In the genomic region with DNA sequence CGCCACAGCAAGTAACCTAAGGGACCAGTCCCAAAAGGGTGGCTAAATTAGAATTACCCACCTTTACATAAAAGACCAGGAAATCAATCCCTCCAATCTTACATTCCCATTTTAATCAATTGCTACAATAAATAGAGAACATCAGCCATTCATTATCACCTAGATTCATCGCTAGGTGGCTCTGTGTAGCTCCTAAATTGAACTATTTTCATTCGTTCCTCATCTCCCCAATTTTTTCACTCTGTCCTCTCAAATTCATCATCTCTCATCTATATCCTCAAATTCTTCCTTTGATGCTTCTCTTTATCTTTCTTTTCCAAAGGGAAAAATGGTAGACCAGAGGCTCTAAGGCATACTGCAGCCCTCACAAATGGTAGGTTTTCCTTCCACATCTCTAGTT, we compare ENCODE assay signal across 27 cellular contexts.
DNase-seq lines count a peak whose midpoint lies in the region; ATAC-seq and TF ChIP-seq lines count a peak whose summit lies in the region.
"Had no signal": no experiment of that assay in that cellular context is flagged by ENCODE, and none has a peak within 500 bp of the region (broad histone marks: within the 10 kb centered on the region; RNA-seq: fewer than 3 reads in every experiment).

No MANE protein-coding gene starts in this region.

- no peaks in the 10 kb centered on the region for H3K4me1 Mint-ChIP-seq in MCF 10A (ENCODE audit: insufficient read depth, unreplicated experiment)
- H3K4me1 Mint-ChIP-seq: activated B cell treated with CpG ODN at 0.5 μM for 24 hours; activated CD4-positive, alpha-beta T cell treated with anti-CD3 and anti-CD28 coated beads, Interleukin-2, amount 10 ng/mL, durations not matched to agents 7 days and 5 days; naive thymus-derived CD4-positive, alpha-beta T cell; stimulated activated naive B cell treated with anti-CD40 and anti-IgM and Interleukin-4, amounts not matched to agents 10 μg/mL and 1 μg/mL and 100 μg/mL, for 72 hours had no signal

- intact Hi-C loops in MCF 10A (cut with micrococcal nuclease) (loop anchor here (1.0 to 10.0 kb wide), 3 partner anchors 149 to 551 kb away; no protein-coding TSS in a partner anchor), mammary epithelial cell (cut with micrococcal nuclease) (no loop called here), OCI-LY7 (cut with micrococcal nuclease; ENCODE audit: unreplicated experiment) (no loop called here)

- H3K79me2 ChIP-seq in mammary epithelial cell (ENCODE audit: insufficient read depth, low read length) (no peaks in the 10 kb centered on the region), OCI-LY7 (ENCODE audit: insufficient read depth, low read depth, low read length) (no peaks in the 10 kb centered on the region)

- H3K36me3 Mint-ChIP-seq in MCF 10A (ENCODE audit: insufficient read depth, unreplicated experiment), result no peaks in the 10 kb centered on the region
- H3K36me3 Mint-ChIP-seq: activated naive CD4-positive, alpha-beta T cell treated with anti-CD3 and anti-CD28 coated beads, Interleukin-2, amount 50 U/mL, for 72 hours; naive thymus-derived CD4-positive, alpha-beta T cell; stimulated activated naive B cell treated with anti-CD40 and anti-IgM and Interleukin-4, amounts not matched to agents 10 μg/mL and 1 μg/mL and 100 μg/mL, for 72 hours had no signal

- H3K27me3 Mint-ChIP-seq in MCF 10A (ENCODE audit: insufficient read depth, unreplicated experiment), result peaks cover 10% of the 10 kb centered on the region

- DNase-seq in MCF 10A (ENCODE audit: unreplicated experiment), result peak; percentile 34
- no peak for DNase-seq in mammary epithelial cell
- no peak for DNase-seq in OCI-LY7 (ENCODE audit: low spot score)
- no peak for DNase-seq in fibroblast of villous mesenchyme (ENCODE audit: low read depth)
- DNase-seq in NCI-H2196 (lab: John Stamatoyannopoulos, UW; ENCODE audit: unreplicated experiment), result no peak
- DNase-seq in AG08395 (ENCODE audit: low spot score), result no peak
- DNase-seq in SJCRH30, result no peak
- DNase-seq: activated B cell treated with CpG ODN at 0.5 μM for 24 hours; activated CD4-positive, alpha-beta T cell treated with anti-CD3 and anti-CD28 coated beads, Interleukin-2, amount 10 ng/mL, durations not matched to agents 7 days and 5 days; activated effector memory CD4-positive, alpha-beta T cell treated with Interleukin-2 at 50 U/mL for 16 hours; activated T-cell treated with anti-CD3 and anti-CD28 coated beads, Interleukin-2, amount 50 U/mL, for 1 hour; AML-193; DMS153; gastrocnemius medialis; IMR-90; lower lobe of right lung; naive thymus-derived CD4-positive, alpha-beta T cell; NCI-H1048; NCI-H1694 treated with DMSO at 0.1 percent for 48 hours; NCI-H510A treated with DMSO at 0.1 percent for 48 hours; occipital lobe; stimulated activated CD4-positive, alpha-beta T cell treated with anti-CD3 and anti-CD28 coated beads, Interleukin-15, amount 100 ng/mL, for 24 hours; stimulated activated naive B cell treated with anti-CD40 and anti-IgM and Interleukin-4, amounts not matched to agents 10 μg/mL and 1 μg/mL and 100 μg/mL, for 72 hours; T-helper 9 cell; upper lobe of right lung had no signal

- no peaks in the 10 kb centered on the region for H3K4me1 ChIP-seq in mammary epithelial cell (ENCODE audit: insufficient read depth, low read length)
- no peaks in the 10 kb centered on the region for H3K4me1 ChIP-seq in OCI-LY7 (ENCODE audit: insufficient read depth, low read length, poor library complexity, severe bottlenecking)
- H3K4me1 ChIP-seq in gastroesophageal sphincter, result no peaks in the 10 kb centered on the region
- peaks cover 7% of the 10 kb centered on the region for H3K4me1 ChIP-seq in SJCRH30
- H3K4me1 ChIP-seq: gastrocnemius medialis, lower lobe of right lung, upper lobe of right lung had no signal

- CTCF ChIA-PET in MCF 10A (lab: Yijun Ruan, JAX), result interaction anchor here (0.6 to 3.8 kb wide), 19 partner anchors 8 to 363 kb away, joined by 3 to 30 read pairs (median 4); no protein-coding TSS in a partner anchor
- CTCF ChIA-PET in mammary epithelial cell (lab: Charles Lee; ENCODE audit: low non-redundant PET), result no interaction called here
- CTCF ChIA-PET in OCI-LY7 (lab: Charles Lee; ENCODE audit: unreplicated experiment), result no interaction called here

- H3K36me3 ChIP-seq in mammary epithelial cell (ENCODE audit: insufficient read depth, low read length) (no peaks in the 10 kb centered on the region), OCI-LY7 (ENCODE audit: insufficient read depth, low read length) (no peaks in the 10 kb centered on the region), gastroesophageal sphincter (no peaks in the 10 kb centered on the region), SJCRH30 (no peaks in the 10 kb centered on the region)
- H3K36me3 ChIP-seq: gastrocnemius medialis, lower lobe of right lung, upper lobe of right lung had no signal

- H3K27me3 ChIP-seq in mammary epithelial cell (ENCODE audit: insufficient read depth, low read length), result no peaks in the 10 kb centered on the region
- no peaks in the 10 kb centered on the region for H3K27me3 ChIP-seq in gastroesophageal sphincter
- no peaks in the 10 kb centered on the region for H3K27me3 ChIP-seq in SJCRH30
- H3K27me3 ChIP-seq: gastrocnemius medialis, upper lobe of right lung had no signal

- BruUV-seq in MCF 10A (replicated peaks; lab: Mats Ljungman, UMichigan), result no TSS peak
- no TSS peak for BruUV-seq in mammary epithelial cell (replicated peaks; lab: Mats Ljungman, UMichigan)
- BruUV-seq in OCI-LY7 (replicated peaks; lab: Mats Ljungman, UMichigan), result no TSS peak

- no peaks in the 10 kb centered on the region for H3K9me2 ChIP-seq in OCI-LY7 (ENCODE audit: insufficient read depth, low read length)

- H3K27ac Mint-ChIP-seq in MCF 10A (ENCODE audit: low read depth, unreplicated experiment), result no peak overlapping the region
- H3K27ac Mint-ChIP-seq: activated B cell treated with CpG ODN at 0.5 μM for 24 hours; activated CD4-positive, alpha-beta T cell treated with anti-CD3 and anti-CD28 coated beads, Interleukin-2, amount 10 ng/mL, durations not matched to agents 7 days and 5 days; activated naive CD4-positive, alpha-beta T cell treated with anti-CD3 and anti-CD28 coated beads, Interleukin-2, amount 50 U/mL, for 72 hours; naive thymus-derived CD4-positive, alpha-beta T cell; stimulated activated naive B cell treated with anti-CD40 and anti-IgM and Interleukin-4, amounts not matched to agents 10 μg/mL and 1 μg/mL and 100 μg/mL, for 72 hours had no signal

- no peak overlapping the region for H3K27ac ChIP-seq in mammary epithelial cell (ENCODE audit: insufficient read depth, low read depth, low read length)
- H3K27ac ChIP-seq in OCI-LY7 (ENCODE audit: low read depth, low read length, poor library complexity, severe bottlenecking), result no peak overlapping the region
- no peak overlapping the region for H3K27ac ChIP-seq in gastroesophageal sphincter
- H3K27ac ChIP-seq in SJCRH30, result no peak overlapping the region
- H3K27ac ChIP-seq: gastrocnemius medialis, lower lobe of right lung, upper lobe of right lung had no signal

- H3K4me2 ChIP-seq in mammary epithelial cell (ENCODE audit: insufficient read depth, low read depth, low read length) (no peak overlapping the region), OCI-LY7 (ENCODE audit: low read length) (no peak overlapping the region)

- H3K9ac ChIP-seq in mammary epithelial cell (ENCODE audit: insufficient read depth, low read length), result no peak overlapping the region

- no peak for TF ChIP-seq EP300 in gastroesophageal sphincter (IDR thresholded peaks at IDR 0.05)

- H3K9me3 ChIP-seq in mammary epithelial cell (replicated peaks; ENCODE audit: insufficient read depth, low read length), result peaks cover 11% of the 10 kb centered on the region
- H3K9me3 ChIP-seq in OCI-LY7 (ENCODE audit: low read length), result no peaks in the 10 kb centered on the region
- no peaks in the 10 kb centered on the region for H3K9me3 ChIP-seq in gastroesophageal sphincter
- peaks cover 11% of the 10 kb centered on the region for H3K9me3 ChIP-seq in SJCRH30 (replicated peaks)
- H3K9me3 ChIP-seq: gastrocnemius medialis, lower lobe of right lung, upper lobe of right lung had no signal

- no peaks in the 10 kb centered on the region for H3K9me3 Mint-ChIP-seq in MCF 10A (ENCODE audit: unreplicated experiment)
- H3K9me3 Mint-ChIP-seq: activated B cell treated with CpG ODN at 0.5 μM for 24 hours; activated CD4-positive, alpha-beta T cell treated with anti-CD3 and anti-CD28 coated beads, Interleukin-2, amount 10 ng/mL, durations not matched to agents 7 days and 5 days; activated naive CD4-positive, alpha-beta T cell treated with anti-CD3 and anti-CD28 coated beads, Interleukin-2, amount 50 U/mL, for 72 hours had no signal

- peak; percentile 56 for TF ChIP-seq CTCF in MCF 10A (IDR thresholded peaks at IDR 0.05; ENCODE audit: unreplicated experiment)
- no peak for TF ChIP-seq CTCF in mammary epithelial cell (conservative IDR thresholded peaks at IDR 0.05 in 1 of 2, IDR thresholded peaks at IDR 0.05 in 1 of 2; ENCODE audit: extremely low read depth in 1 of 2, insufficient read depth in 1 of 2, low read depth in 1 of 2, low read length in 2 of 2)
- TF ChIP-seq CTCF in OCI-LY7 (conservative IDR thresholded peaks at IDR 0.05; ENCODE audit: low read length), result peak; percentile 61
- TF ChIP-seq CTCF in fibroblast of villous mesenchyme (IDR thresholded peaks at IDR 0.05; ENCODE audit: insufficient read depth, low read depth, low read length), result peak; percentile 6
- TF ChIP-seq CTCF in gastroesophageal sphincter (IDR thresholded peaks at IDR 0.05), result no peak

- WGBS in mammary epithelial cell (ENCODE audit: low coverage, missing lambda C conversion rate), result 94% methylated on average over 3 of the region's 3 CpGs
- 87 to 100% methylated on average over 3 of the region's 3 CpGs for WGBS in gastroesophageal sphincter (ENCODE audit: low coverage in 1 of 2), 2 donors

- H3K4me3 Mint-ChIP-seq in MCF 10A (ENCODE audit: unreplicated experiment), result no peak overlapping the region
- H3K4me3 Mint-ChIP-seq: activated B cell treated with CpG ODN at 0.5 μM for 24 hours; activated CD4-positive, alpha-beta T cell treated with anti-CD3 and anti-CD28 coated beads, Interleukin-2, amount 10 ng/mL, durations not matched to agents 7 days and 5 days; naive thymus-derived CD4-positive, alpha-beta T cell; stimulated activated naive B cell treated with anti-CD40 and anti-IgM and Interleukin-4, amounts not matched to agents 10 μg/mL and 1 μg/mL and 100 μg/mL, for 72 hours had no signal

- TF ChIP-seq POLR2A in gastroesophageal sphincter (IDR thresholded peaks at IDR 0.05), result no peak

- POLR2A ChIA-PET in MCF 10A (lab: Yijun Ruan, JAX) (interaction anchor here (1.0 to 1.1 kb wide), 2 partner anchors 40 to 119 kb away, joined by 3 to 6 read pairs; no protein-coding TSS in a partner anchor), OCI-LY7 (lab: Charles Lee) (no interaction called here)

- in situ Hi-C loops in mammary epithelial cell (cut with MboI; ENCODE audit: low sequenced_read_pairs in 2 of 2), result no loop called here

- H3K4me3 ChIP-seq in mammary epithelial cell (replicated peaks in 1 of 3; ENCODE audit: insufficient read depth in 1 of 3, low read depth in 2 of 3, low read length in 3 of 3), result no peak overlapping the region
- no peak overlapping the region for H3K4me3 ChIP-seq in OCI-LY7 (ENCODE audit: low read depth, low read length, poor library complexity, severe bottlenecking)
- no peak overlapping the region for H3K4me3 ChIP-seq in fibroblast of villous mesenchyme (ENCODE audit: low read depth, low read length)
- H3K4me3 ChIP-seq in gastroesophageal sphincter, result no peak overlapping the region
- H3K4me3 ChIP-seq in SJCRH30, result no peak overlapping the region
- H3K4me3 ChIP-seq: gastrocnemius medialis, lower lobe of right lung, upper lobe of right lung had no signal

- H2AFZ ChIP-seq in mammary epithelial cell (ENCODE audit: low read depth, low read length), result no peak overlapping the region
- H2AFZ ChIP-seq in OCI-LY7 (ENCODE audit: low read length), result no peak overlapping the region

- dilution Hi-C loops in mammary epithelial cell (cut with HindIII; ENCODE audit: low sequenced_read_pairs), result no loop called here

- no peak for ATAC-seq in gastroesophageal sphincter
- ATAC-seq: activated naive CD4-positive, alpha-beta T cell treated with anti-CD3 and anti-CD28 coated beads, Interleukin-2, amount 50 U/mL, for 72 hours; gastrocnemius medialis; lower lobe of right lung; naive thymus-derived CD4-positive, alpha-beta T cell; stimulated activated naive B cell treated with anti-CD40 and anti-IgM and Interleukin-4, amounts not matched to agents 10 μg/mL and 1 μg/mL and 100 μg/mL, for 72 hours; upper lobe of right lung had no signal

- no peaks in the 10 kb centered on the region for H4K20me1 ChIP-seq in mammary epithelial cell (ENCODE audit: insufficient read depth, low read length)
- H4K20me1 ChIP-seq in OCI-LY7 (ENCODE audit: insufficient read depth, low read length), result no peaks in the 10 kb centered on the region

Comparison
In these comparisons a context has a peak if more than half of its experiments do, and no peak if none do; other contexts are left out.
1. CTCF ChIP-seq: peak in MCF 10A (single experiment), OCI-LY7 (single experiment) and fibroblast of villous mesenchyme (single experiment); none in mammary epithelial cell (0 of 2) and gastroesophageal sphincter (0 of 4).